26 cellular contexts compared by ENCODE assay signal in genomic region chr13:80263745-80264513, GRCh38.
"Had no signal": no experiment of that assay in that cellular context is flagged by ENCODE, and none has a peak within 500 bp of the region (broad histone marks: within the 10 kb centered on the region; RNA-seq: fewer than 3 reads in every experiment).

No MANE protein-coding gene starts in this region.

- H3K4me1 ChIP-seq: neural progenitor cell, parathyroid adenoma, psoas muscle, suprapubic skin, testis, tibial artery, transverse colon, upper lobe of right lung, uterus had no signal

- H3K9me3 ChIP-seq: psoas muscle, suprapubic skin, testis, tibial artery, upper lobe of right lung, uterus had no signal

- H3K4me3 ChIP-seq: neural progenitor cell, ovary, psoas muscle, skin epidermis, suprapubic skin, testis, tibial artery, transverse colon, upper lobe of right lung, uterus had no signal

- H3K27ac ChIP-seq: neural progenitor cell, ovary, parathyroid adenoma, psoas muscle, skin epidermis, suprapubic skin, testis, tibial artery, transverse colon, upper lobe of right lung, uterus had no signal

- H3K36me3 ChIP-seq: neural progenitor cell, ovary, suprapubic skin, tibial artery, transverse colon, upper lobe of right lung, uterus had no signal

- H3K27me3 ChIP-seq: neural progenitor cell, ovary, suprapubic skin, testis, tibial artery, transverse colon, upper lobe of right lung, uterus had no signal

- DNase-seq: naive thymus-derived CD4-positive, alpha-beta T cell; natural killer cell; occipital lobe; ovary; posterior cingulate gyrus; psoas muscle; right cardiac atrium; stimulated activated CD4-positive, alpha-beta T cell treated with anti-CD3 and anti-CD28 coated beads, Interleukin-15, amount 100 ng/mL, for 24 hours; stimulated activated CD4-positive, alpha-beta T cell treated with anti-CD3 and anti-CD28 coated beads, Interleukin-2, amount 100 ng/mL, for 24 hours; stimulated activated CD4-positive, alpha-beta T cell treated with anti-CD3 and anti-CD28 coated beads, Interleukin-2, amount 100 ng/mL, for 48 hours; stimulated activated CD4-positive, alpha-beta T cell treated with anti-CD3 and anti-CD28 coated beads, Interleukin-4, amount 100 ng/mL, for 24 hours; stimulated activated naive B cell treated with anti-CD40 and anti-IgM and Interleukin-4, amounts not matched to agents 10 μg/mL and 1 μg/mL and 100 μg/mL, for 72 hours; stimulated activated naive CD4-positive, alpha-beta T cell treated with Interleukin-2 at 50 U/mL for 16 hours; stimulated activated naive CD8-positive, alpha-beta T cell treated with anti-CD3 and anti-CD28 coated beads, Interleukin-15, amount 100 ng/mL, for 72 hours; substantia nigra; testis; tibial artery; transverse colon; upper lobe of right lung; uterus had no signal

- ATAC-seq: naive thymus-derived CD4-positive, alpha-beta T cell; natural killer cell; psoas muscle; right cardiac atrium; sciatic nerve; stimulated activated effector memory CD8-positive, alpha-beta T cell treated with anti-CD3 and anti-CD28 coated beads, Interleukin-12 subunit alpha, Interleukin-12 subunit beta, amount 100 ng/mL, for 72 hours; stimulated activated naive B cell treated with anti-CD40 and anti-IgM and Interleukin-4, amounts not matched to agents 10 μg/mL and 1 μg/mL and 100 μg/mL, for 72 hours; stimulated activated naive CD8-positive, alpha-beta T cell treated with anti-CD3 and anti-CD28 coated beads, Interleukin-15, amount 100 ng/mL, for 72 hours; upper lobe of right lung had no signal
